Comparison of ENCODE assay signal across 8 cellular contexts in the genomic region with DNA sequence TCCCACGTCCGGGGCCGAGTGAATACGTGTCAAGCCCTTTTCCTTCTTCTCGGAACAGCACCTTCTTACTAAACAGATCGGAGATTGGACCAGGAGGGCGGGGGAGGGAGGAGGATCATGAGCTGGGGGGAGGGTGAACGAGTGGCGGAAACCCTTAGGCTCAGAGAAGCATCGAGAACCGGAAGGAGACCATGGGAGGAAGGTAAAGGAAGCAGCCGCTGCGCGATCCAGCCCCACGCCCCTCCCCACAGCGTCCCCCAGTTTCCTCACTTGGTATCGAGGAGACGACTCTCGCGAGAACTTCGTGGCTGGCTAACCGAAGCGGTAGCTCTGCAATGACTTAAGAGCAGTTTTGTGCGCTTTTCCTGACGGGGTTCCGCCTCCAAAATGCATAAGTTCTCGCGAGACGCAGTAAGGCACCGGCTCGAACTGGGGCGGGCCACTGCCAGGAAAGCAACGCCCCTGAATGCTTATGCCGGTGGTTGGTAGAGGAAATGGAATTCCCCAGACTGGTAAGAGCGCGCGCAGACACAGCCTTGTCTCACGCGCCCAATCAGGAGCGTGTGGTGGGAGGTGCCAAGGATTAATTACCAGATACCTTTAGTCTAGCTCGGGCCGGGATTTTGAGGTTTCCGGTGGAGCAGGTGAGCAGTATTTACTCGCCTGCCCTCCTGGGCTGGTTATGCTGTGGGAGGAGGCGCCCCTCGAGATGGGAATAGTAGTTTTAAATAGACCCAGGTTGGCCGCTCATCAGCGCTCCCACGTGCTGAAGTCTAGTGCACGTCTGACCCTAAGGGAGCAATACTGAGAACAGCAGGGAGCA. TPM values are rescaled to one million over a fixed set of nuclear protein-coding genes. Genes with fewer than 3 reads are reported as not detected.
A peak's percentile ranks its signal among the peaks of the same experiment; 100 is the strongest.
DNase-seq lines count a peak whose midpoint lies in the region; ATAC-seq, FAIRE-seq and TF ChIP-seq lines count a peak whose summit lies in the region.

No MANE protein-coding gene starts in this region.

- DNase-seq in D721Med (ENCODE audit: insufficient read length, low spot score) (no peak), NT2/D1 (ENCODE audit: low read depth, low spot score) (peak; percentile 96), endothelial cell (ENCODE audit: low spot score) (peak; percentile 94), mesenteric fat pad (ENCODE audit: low spot score) (peak; percentile 97)
- DNase-seq in activated CD8-positive, alpha-beta memory T cell treated with anti-CD3 and anti-CD28 coated beads, Interleukin-2, amount 50 U/mL, for 24 hours (ENCODE audit: extremely low read depth), result peak; percentile 99
- DNase-seq in stimulated activated CD8-positive, alpha-beta memory T cell treated with anti-CD3 and anti-CD28 coated beads, Interleukin-15, amount 100 ng/mL, for 1 hour (ENCODE audit: low read depth), result peak; percentile 97

- H3K4me1 ChIP-seq in HUES48 (ENCODE audit: control insufficient read depth, insufficient read depth, low read length) (peaks cover 46% of the 10 kb centered on the region), NT2/D1 (ENCODE audit: insufficient read depth, insufficient read length) (peaks cover 2% of the 10 kb centered on the region)

- peak; percentile 78 for ATAC-seq in GM21447 (IDR thresholded peaks at IDR 0.05; ENCODE audit: unreplicated experiment)

- H3K27ac Mint-ChIP-seq in endothelial cell (ENCODE audit: unreplicated experiment), result no peak overlapping the region

- H3K9ac ChIP-seq in HUES48 (ENCODE audit: low read depth, low read length) (peak overlapping the region; percentile 99), NT2/D1 (ENCODE audit: insufficient read length, low read depth) (peak overlapping the region; percentile 97)

- H3K9me3 Mint-ChIP-seq in endothelial cell (ENCODE audit: unreplicated experiment), result no peaks in the 10 kb centered on the region

- H3K36me3 ChIP-seq in HUES48 (ENCODE audit: control insufficient read depth, insufficient read depth, low read length), result peaks cover 26% of the 10 kb centered on the region
- H3K36me3 ChIP-seq in NT2/D1 (ENCODE audit: insufficient read depth, insufficient read length, low read length), result peaks cover 38% of the 10 kb centered on the region

- H3K9me3 ChIP-seq in HUES48 (ENCODE audit: control insufficient read depth, insufficient read depth, low read length) (no peaks in the 10 kb centered on the region), NT2/D1 (ENCODE audit: insufficient read depth, low read length) (no peaks in the 10 kb centered on the region)

- peaks cover 27% of the 10 kb centered on the region for H3K4me1 Mint-ChIP-seq in endothelial cell (ENCODE audit: unreplicated experiment)

- H3K4me3 Mint-ChIP-seq in endothelial cell (ENCODE audit: unreplicated experiment), result no peak overlapping the region

- H3K4me3 ChIP-seq in HUES48 (ENCODE audit: low read depth, low read length), result peak overlapping the region; percentile 99
- H3K4me3 ChIP-seq in NT2/D1 (ENCODE audit: insufficient read length, low read depth), result peak overlapping the region; percentile 89

- peaks cover 17% of the 10 kb centered on the region for H3K27me3 Mint-ChIP-seq in endothelial cell (ENCODE audit: unreplicated experiment)

- TF ChIP-seq CTCF in D721Med (IDR thresholded peaks at IDR 0.05; ENCODE audit: insufficient read depth, missing control alignments) (no peak), endothelial cell (IDR thresholded peaks at IDR 0.05; ENCODE audit: unreplicated experiment) (no peak)

- no peaks in the 10 kb centered on the region for H3K27me3 ChIP-seq in HUES48 (ENCODE audit: control insufficient read depth, insufficient read depth, low read length)
- H3K27me3 ChIP-seq in NT2/D1 (ENCODE audit: insufficient read depth, insufficient read length), result no peaks in the 10 kb centered on the region

- H3K27ac ChIP-seq in HUES48 (ENCODE audit: low read depth, low read length), result peak overlapping the region; percentile 100

- FAIRE-seq in D721Med (lab: Jason Lieb, UNC), result peak; percentile 25

- peaks cover 10% of the 10 kb centered on the region for H3K36me3 Mint-ChIP-seq in endothelial cell (ENCODE audit: low read depth, unreplicated experiment)

RNA-seq across cellular contexts. Expression of gene UBE2D3, which starts 0.5 kb away (rescaled TPM):
- total RNA-seq in endothelial cell (ENCODE audit: unreplicated experiment) (370 TPM), mesenteric fat pad (316 TPM)

RNA-seq across cellular contexts. Expression of gene CISD2, which starts 40.9 kb away (rescaled TPM):
- total RNA-seq in endothelial cell (ENCODE audit: unreplicated experiment), result 27.2 TPM
- total RNA-seq in mesenteric fat pad, result 25.7 TPM
